ENCODE assay signal across 12 cellular contexts in genomic region chr1:79190074-79190473, GRCh38.
DNase-seq lines count a peak whose midpoint lies in the region; ATAC-seq and TF ChIP-seq lines count a peak whose summit lies in the region.
"Had no signal": no experiment of that assay in that cellular context is flagged by ENCODE, and none has a peak within 500 bp of the region (broad histone marks: within the 10 kb centered on the region; RNA-seq: fewer than 3 reads in every experiment).

No MANE protein-coding gene starts in this region.

- no peaks in the 10 kb centered on the region for H3K36me3 ChIP-seq in WERI-Rb-1
- H3K36me3 ChIP-seq: upper lobe of right lung had no signal

- no peaks in the 10 kb centered on the region for H3K27me3 ChIP-seq in WERI-Rb-1 (ENCODE audit: insufficient read depth, low read depth, severe bottlenecking)
- H3K27me3 ChIP-seq: upper lobe of right lung had no signal

- no peaks in the 10 kb centered on the region for H3K9me3 ChIP-seq in WERI-Rb-1 (ENCODE audit: severe bottlenecking)
- H3K9me3 ChIP-seq: upper lobe of right lung had no signal

- TF ChIP-seq CTCF in WERI-Rb-1 (IDR thresholded peaks at IDR 0.05; ENCODE audit: low read depth, low read length): no peak

- H3K27ac ChIP-seq in WERI-Rb-1: no peak overlapping the region
- H3K27ac ChIP-seq: 22Rv1, upper lobe of right lung had no signal

- DNase-seq in DMS53 (lab: John Stamatoyannopoulos, UW): peak; percentile 56
- DNase-seq in DMS53 treated with DMSO at 0.1 percent for 48 hours (lab: John Stamatoyannopoulos, UW; ENCODE audit: unreplicated experiment): no peak
- DNase-seq in renal cortical epithelial cell (ENCODE audit: low read depth): peak; percentile 84
- DNase-seq in NCI-H345 (lab: John Stamatoyannopoulos, UW): no peak
- DNase-seq in NCI-H1436 (lab: John Stamatoyannopoulos, UW): no peak
- no peak for DNase-seq in WERI-Rb-1
- DNase-seq: NCI-H1436 treated with DMSO at 0.1 percent for 48 hours, upper lobe of right lung had no signal

- H3K4me3 ChIP-seq in WERI-Rb-1 (ENCODE audit: low read depth, low read length): no peak overlapping the region
- H3K4me3 ChIP-seq: upper lobe of right lung had no signal

- ATAC-seq in HG02885 (IDR thresholded peaks at IDR 0.05; ENCODE audit: poor library complexity, unreplicated experiment) (peak; percentile 51), HG03571 (IDR thresholded peaks at IDR 0.05; ENCODE audit: unreplicated experiment) (peak; percentile 68)
- ATAC-seq: right cardiac atrium, upper lobe of right lung had no signal

Comparison
In these comparisons a context has a peak if more than half of its experiments do, and no peak if none do; other contexts are left out.
1. DNase-seq: peak in DMS53 (single experiment) and renal cortical epithelial cell (single experiment); none in DMS53 treated with DMSO at 0.1 percent for 48 hours (single experiment), NCI-H345 (single experiment), NCI-H1436 (single experiment) and WERI-Rb-1 (single experiment).